Comparison of ENCODE assay signal across 7 cellular contexts in genomic region chr9:100714372-100715099, GRCh38.
DNase-seq lines count a peak whose midpoint lies in the region; ATAC-seq and TF ChIP-seq lines count a peak whose summit lies in the region.

No MANE protein-coding gene starts in this region.

- H3K79me2 ChIP-seq in Loucy (ENCODE audit: insufficient read depth, low read length) = no peaks in the 10 kb centered on the region

- H3K4me3 ChIP-seq in Loucy (ENCODE audit: low read length, poor library complexity, severe bottlenecking) = no peak overlapping the region
- no peak overlapping the region for H3K4me3 ChIP-seq in SJSA1
- H3K4me3 ChIP-seq in left lung = no peak overlapping the region

- H4K20me1 ChIP-seq in Loucy (ENCODE audit: insufficient read depth, low read length, poor library complexity, severe bottlenecking) = no peaks in the 10 kb centered on the region

- H3K9me3 ChIP-seq in Loucy (ENCODE audit: insufficient read depth, low read depth, low read length) = no peaks in the 10 kb centered on the region
- H3K9me3 ChIP-seq in SJSA1 (replicated peaks) = no peaks in the 10 kb centered on the region
- H3K9me3 ChIP-seq in left lung = no peaks in the 10 kb centered on the region

- H2AFZ ChIP-seq in Loucy (ENCODE audit: low read length) = no peak overlapping the region

- TF ChIP-seq CTCF in Loucy (conservative IDR thresholded peaks at IDR 0.05; ENCODE audit: low read length) (peak; percentile 97), left lung (IDR thresholded peaks at IDR 0.05) (peak; percentile 76 to 78)

- intact Hi-C loops in left lung (cut with DNase I) = loop anchor here in 1 of 2 donors (5.0 kb wide), 1 partner anchor 598 kb away; no protein-coding TSS in a partner anchor

- no peaks in the 10 kb centered on the region for H3K27me3 ChIP-seq in Loucy (ENCODE audit: insufficient read depth, low read length, poor library complexity, severe bottlenecking)
- H3K27me3 ChIP-seq in SJSA1 (replicated peaks) = no peaks in the 10 kb centered on the region; the same call in 1 of the 2 replicates
- peaks cover 0 to 7% of the 10 kb centered on the region in 2 donors for H3K27me3 ChIP-seq in left lung

- H3K4me1 ChIP-seq in Loucy (ENCODE audit: insufficient read depth, low read length, poor library complexity, severe bottlenecking) (no peaks in the 10 kb centered on the region), SJSA1 (replicated peaks) (no peaks in the 10 kb centered on the region), left lung (no peaks in the 10 kb centered on the region)

- H3K4me2 ChIP-seq in Loucy (ENCODE audit: low read depth, low read length, poor library complexity, severe bottlenecking) = no peak overlapping the region

- ATAC-seq in GM21717 (IDR thresholded peaks at IDR 0.05; ENCODE audit: unreplicated experiment) (peak; percentile 87), left lung (peak; percentile 96)

- DNase-seq in GM04504 (ENCODE audit: low read depth) (peak; percentile 39), SJSA1 (ENCODE audit: low read depth in 1 of 2, low spot score in 2 of 2) (peak; percentile 33 to 56), cerebellum (ENCODE audit: low spot score) (peak; percentile 49), left lung (peak in 1 of 2 donors; percentile 39)
- peak; percentile 9 for DNase-seq in stimulated activated CD8-positive, alpha-beta memory T cell treated with anti-CD3 and anti-CD28 coated beads, Interleukin-7, amount 100 ng/mL, for 24 hours (ENCODE audit: low read depth)

- H3K36me3 ChIP-seq in Loucy (ENCODE audit: insufficient read depth, low read length) (no peaks in the 10 kb centered on the region), SJSA1 (no peaks in the 10 kb centered on the region), left lung (no peaks in the 10 kb centered on the region)

- no peak overlapping the region for H3K9ac ChIP-seq in Loucy (ENCODE audit: low read depth, low read length, poor library complexity, severe bottlenecking)

- H3F3A ChIP-seq in Loucy (ENCODE audit: low read depth) = no peaks in the 10 kb centered on the region

- H3K27ac ChIP-seq in SJSA1 (no peak overlapping the region), left lung (no peak overlapping the region)

- H3K9me2 ChIP-seq in Loucy (replicated peaks; ENCODE audit: low read depth, low read length) = no peaks in the 10 kb centered on the region
